ENCODE assay signal across 13 cellular contexts in the genomic region with DNA sequence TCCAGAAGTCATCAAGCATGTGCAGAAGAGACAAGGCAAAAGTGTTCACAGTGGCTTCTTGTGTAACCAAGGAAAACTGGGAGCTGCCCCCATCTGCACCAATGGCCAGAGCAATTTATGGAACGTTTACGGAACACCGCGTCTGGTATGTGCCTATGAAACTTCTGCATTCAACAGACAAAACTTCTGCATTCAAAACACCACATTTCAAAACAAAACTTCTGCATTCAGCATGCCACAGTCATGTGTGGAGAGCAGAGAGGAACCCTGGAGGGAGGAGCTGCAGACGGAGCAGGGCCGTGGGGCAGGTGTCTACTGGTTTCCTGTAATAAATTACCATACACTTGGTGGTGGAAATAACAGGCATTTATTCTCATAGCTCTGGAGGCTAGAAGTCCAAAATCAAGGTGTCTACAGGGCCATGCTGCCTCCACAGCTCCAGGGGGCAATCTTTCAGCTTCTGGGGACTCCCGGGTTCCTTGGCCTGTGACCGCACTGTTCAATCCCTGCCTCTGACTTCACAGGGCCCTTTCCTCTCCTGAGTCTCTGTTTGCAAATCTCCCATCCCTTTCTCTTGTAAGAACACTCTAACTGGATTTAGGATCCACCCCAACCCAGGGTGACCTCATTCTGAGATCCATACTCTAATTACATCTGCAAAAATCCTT. TPM values are rescaled to one million over a fixed set of nuclear protein-coding genes. Genes with fewer than 3 reads are reported as not detected.
DNase-seq lines count a peak whose midpoint lies in the region; ATAC-seq and TF ChIP-seq lines count a peak whose summit lies in the region.
"Had no signal": no experiment of that assay in that cellular context is flagged by ENCODE, and none has a peak within 500 bp of the region (broad histone marks: within the 10 kb centered on the region; RNA-seq: fewer than 3 reads in every experiment).

No MANE protein-coding gene starts in this region.

- no peak for TF ChIP-seq CTCF in Panc1 (IDR thresholded peaks at IDR 0.05)
- no peak for TF ChIP-seq CTCF in tibial nerve (IDR thresholded peaks at IDR 0.05)
- TF ChIP-seq CTCF in ovary (IDR thresholded peaks at IDR 0.05) = no peak

- DNase-seq in Right ventricle myocardium inferior (ENCODE audit: missing footprints) (peak; percentile 50), right cardiac atrium (no peak), Panc1 (ENCODE audit: low read depth, low spot score) (no peak), hippocampal formation (lab: John Stamatoyannopoulos, UW) (peak; percentile 30 to 48), tibial nerve (ENCODE audit: low spot score in 2 of 2) (no peak), H7 (no peak), ovary (no peak)
- DNase-seq: activated CD4-positive, alpha-beta memory T cell treated with anti-CD3 and anti-CD28 coated beads, Interleukin-2, amount 10 ng/mL, durations not matched to agents 7 days and 5 days; mesendoderm; NCI-H146; SHP77 treated with DMSO at 0.1 percent for 48 hours had no signal

- in situ Hi-C loops in Panc1 (cut with HindIII; ENCODE audit: low pct_unique_long_range_greater_than_20kb, low sequenced_read_pairs) = no loop called here

- H3K27me3 ChIP-seq in right cardiac atrium (ENCODE audit: control insufficient read depth, insufficient read depth) = no peaks in the 10 kb centered on the region
- no peaks in the 10 kb centered on the region for H3K27me3 ChIP-seq in Panc1 (ENCODE audit: control insufficient read depth, insufficient read depth, low read length)
- H3K27me3 ChIP-seq in tibial nerve = no peaks in the 10 kb centered on the region
- H3K27me3 ChIP-seq in H7 (ENCODE audit: control insufficient read depth, insufficient read depth, low read length) = no peaks in the 10 kb centered on the region
- no peaks in the 10 kb centered on the region for H3K27me3 ChIP-seq in ovary

- H3K27ac ChIP-seq in right cardiac atrium (ENCODE audit: low read length) (no peak overlapping the region), Panc1 (ENCODE audit: low read length) (peak overlapping the region; percentile 36), tibial nerve (peak overlapping the region in 3 of 4 donors; percentile 31 to 69 (median 65)), ovary (no peak overlapping the region)

- H3K36me3 ChIP-seq in Panc1 (ENCODE audit: control insufficient read depth, insufficient read depth, low read length) = no peaks in the 10 kb centered on the region
- no peaks in the 10 kb centered on the region for H3K36me3 ChIP-seq in tibial nerve
- H3K36me3 ChIP-seq in H7 (replicated peaks; ENCODE audit: control insufficient read depth, insufficient read depth, low read length) = no peaks in the 10 kb centered on the region
- H3K36me3 ChIP-seq in ovary = no peaks in the 10 kb centered on the region

- TF ChIP-seq POLR2A in tibial nerve (IDR thresholded peaks at IDR 0.05) (no peak), ovary (IDR thresholded peaks at IDR 0.05) (no peak)

- H3K4me1 ChIP-seq in right cardiac atrium (ENCODE audit: control insufficient read depth, insufficient read depth, low read length) = peaks cover 21% of the 10 kb centered on the region
- H3K4me1 ChIP-seq in Panc1 (ENCODE audit: control insufficient read depth, insufficient read depth, low read length) = peaks cover 68% of the 10 kb centered on the region
- H3K4me1 ChIP-seq in tibial nerve = peaks cover 3 to 52% (median 42%) of the 10 kb centered on the region in 4 donors
- H3K4me1 ChIP-seq in ovary (ENCODE audit: insufficient read depth) = no peaks in the 10 kb centered on the region

- intact Hi-C loops in Right ventricle myocardium inferior (cut with DNase I) = no loop called here
- intact Hi-C loops in right cardiac atrium (cut with DNase I) = no loop called here
- intact Hi-C loops in Panc1 (cut with micrococcal nuclease; ENCODE audit: unreplicated experiment) = no loop called here
- intact Hi-C loops in ovary (cut with DNase I) = no loop called here

- peak; percentile 24 for ATAC-seq in Right ventricle myocardium inferior
- no peak for ATAC-seq in right cardiac atrium
- ATAC-seq in Panc1 = no peak
- no peak for ATAC-seq in GM18498 (IDR thresholded peaks at IDR 0.05; ENCODE audit: unreplicated experiment)

- H3K9me3 ChIP-seq in right cardiac atrium (ENCODE audit: control insufficient read depth, low read length) (no peaks in the 10 kb centered on the region), Panc1 (ENCODE audit: control insufficient read depth, insufficient read depth, low read depth, low read length) (no peaks in the 10 kb centered on the region), tibial nerve (peaks cover 0 to 8% (median 0%) of the 10 kb centered on the region in 4 donors), ovary (no peaks in the 10 kb centered on the region)

- POLR2A ChIA-PET in Panc1 (lab: Charles Lee) = no interaction called here

- TF ChIP-seq EP300 in tibial nerve (IDR thresholded peaks at IDR 0.05) (peak; percentile 47 to 77), ovary (IDR thresholded peaks at IDR 0.05) (no peak)

- CTCF ChIA-PET in Panc1 (lab: Charles Lee) = interaction anchor here (0.7 kb wide), 1 partner anchor 10 kb away, joined by 3 read pairs; no protein-coding TSS in a partner anchor

- no peak overlapping the region for H3K4me3 ChIP-seq in right cardiac atrium (ENCODE audit: low read length)
- H3K4me3 ChIP-seq in Panc1 (ENCODE audit: low read depth in 2 of 2, low read length in 2 of 2) = no peak overlapping the region
- H3K4me3 ChIP-seq in tibial nerve = no peak overlapping the region
- H3K4me3 ChIP-seq in H7 (ENCODE audit: insufficient read depth, low read depth, low read length) = no peak overlapping the region
- H3K4me3 ChIP-seq in ovary = no peak overlapping the region
- H3K4me3 ChIP-seq: smooth muscle cell had no signal

- BruUV-seq in Panc1 (replicated peaks; lab: Mats Ljungman, UMichigan) = no TSS peak

- WGBS in right cardiac atrium = 82% methylated on average over 8 of the region's 8 CpGs
- WGBS in tibial nerve, 2 donors = 65 to 72% methylated on average over 8 of the region's 8 CpGs
- 55 to 68% (median 60%) methylated on average over 8 of the region's 8 CpGs for WGBS in ovary, 3 donors

RNA-seq across cellular contexts. Expression of gene RPL3, which starts 32.2 kb away (rescaled TPM):
- total RNA-seq in Right ventricle myocardium inferior = 355 TPM
- 1,000 to 10,000 TPM in 2 of 4 donors, 100 to 1,000 TPM in 2; 948 to 1,416 (median 984) TPM for total RNA-seq in right cardiac atrium
- polyA plus RNA-seq in right cardiac atrium = 1,325 TPM
- 885 TPM for total RNA-seq in Panc1 (2021; ENCODE audit: unreplicated experiment)
- polyA plus RNA-seq in Panc1 (2012; ENCODE audit: insufficient read length) = 1,559 TPM
- 1,000 to 10,000 TPM; 1,869 to 2,331 (median 1,970) TPM for total RNA-seq in tibial nerve
- 3,029 and 3,176 TPM in 2 replicates for total RNA-seq in H7 (2014; rRNA removed; shearing (Covaris generic))
- 1,000 to 10,000 TPM; 3,686 to 6,016 (median 4,727) TPM for total RNA-seq in ovary
- 1,000 to 10,000 TPM; 3,441 to 7,258 TPM for polyA plus RNA-seq in ovary

RNA-seq across cellular contexts. Expression of gene PDGFB, which starts 42.4 kb away (rescaled TPM):
- 19.7 TPM for total RNA-seq in Right ventricle myocardium inferior
- 10 to 100 TPM in 3 of 4 donors, 1 to 10 TPM in 1; 9.3 to 82.1 (median 20.6) TPM for total RNA-seq in right cardiac atrium
- 15.4 TPM for polyA plus RNA-seq in right cardiac atrium
- 78.0 TPM for total RNA-seq in Panc1 (2021; ENCODE audit: unreplicated experiment)
- 109 TPM for polyA plus RNA-seq in Panc1 (2012; ENCODE audit: insufficient read length)
- total RNA-seq in tibial nerve = 10 to 100 TPM in 2 of 4 donors, 1 to 10 TPM in 2; 7.5 to 22.2 (median 10.2) TPM
- total RNA-seq in H7 (2014; rRNA removed; shearing (Covaris generic)) = 7.2 and 8.5 TPM in 2 replicates
- total RNA-seq in ovary = 10 to 100 TPM in 1 of 7 donors, 1 to 10 TPM in 6; 3.9 to 10.7 (median 5.5) TPM
- polyA plus RNA-seq in ovary = 1 to 10 TPM; 5.0 to 7.9 TPM

Comparison
In these comparisons a context has a peak if more than half of its experiments do, and no peak if none do; other contexts are left out.
1. DNase-seq: peak in Right ventricle myocardium inferior (single experiment) and hippocampal formation (2 of 2); none in right cardiac atrium (0 of 3), Panc1 (single experiment), tibial nerve (0 of 2), H7 (single experiment) and ovary (0 of 5).
2. H3K27ac ChIP-seq: peak in Panc1 (single experiment) and tibial nerve (3 of 4); none in right cardiac atrium (single experiment) and ovary (0 of 2).